In genomic region chr11:120710354-120711187, GRCh38 we compare ENCODE assay signal across 8 cellular contexts.
A peak's percentile ranks its signal among the peaks of the same experiment; 100 is the strongest.
DNase-seq lines count a peak whose midpoint lies in the region; ATAC-seq, FAIRE-seq and TF ChIP-seq lines count a peak whose summit lies in the region.

No MANE protein-coding gene starts in this region.

- WGBS in GM23248 (ENCODE audit: low coverage in 1 of 2, low lambda C conversion rate in 2 of 2, missing lambda C conversion rate in 2 of 2), 2 experiments, result 30 to 32% methylated on average over 15 of the region's 15 CpGs

- in situ Hi-C loops in GM23248 (cut with MboI), result no loop called here

- FAIRE-seq in frontal cortex (lab: Jason Lieb, UNC), result no peak

- H3K9me2 ChIP-seq in GM23248 (ENCODE audit: insufficient read depth), result no peaks in the 10 kb centered on the region

- DNase-seq in GM23248 (peak; percentile 95), Peyer's patch (peak in 2 of 3 donors; percentile 22 to 58), frontal cortex (ENCODE audit: low spot score in 2 of 2) (peak; percentile 41 to 47), putamen (ENCODE audit: low spot score) (peak; percentile 68), NCI-H2107 treated with DMSO at 0.1 percent for 48 hours (lab: John Stamatoyannopoulos, UW; ENCODE audit: unreplicated experiment) (no peak), NOMO-1 (lab: John Stamatoyannopoulos, UW; ENCODE audit: unreplicated experiment in 2 of 2) (no peak), cerebellar nuclear complex (lab: John Stamatoyannopoulos, UW) (no peak)

- H3K27me3 ChIP-seq in GM23248 (replicated peaks; ENCODE audit: insufficient read depth) (no peaks in the 10 kb centered on the region), Peyer's patch (no peaks in the 10 kb centered on the region)

- H3K4me1 ChIP-seq in GM23248 (ENCODE audit: insufficient read depth) (peaks cover 13% of the 10 kb centered on the region), Peyer's patch (peaks cover 0 to 12% (median 0%) of the 10 kb centered on the region in 4 donors)

- peak overlapping the region; percentile 62 for H3K4me2 ChIP-seq in GM23248 (ENCODE audit: unreplicated experiment)

- no peaks in the 10 kb centered on the region for H3K9me3 ChIP-seq in GM23248 (ENCODE audit: low read depth)
- H3K9me3 ChIP-seq in Peyer's patch, result peaks cover 0 to 4% (median 0%) of the 10 kb centered on the region in 4 donors

- H4K20me1 ChIP-seq in GM23248 (ENCODE audit: insufficient read depth), result no peaks in the 10 kb centered on the region

- no peak overlapping the region for H3K4me3 ChIP-seq in GM23248
- H3K4me3 ChIP-seq in Peyer's patch, result no peak overlapping the region

- H3K36me3 ChIP-seq in GM23248 (ENCODE audit: low read depth), result no peaks in the 10 kb centered on the region
- no peaks in the 10 kb centered on the region for H3K36me3 ChIP-seq in Peyer's patch

- H3F3A ChIP-seq in GM23248 (ENCODE audit: insufficient read depth), result peaks cover 17% of the 10 kb centered on the region; the same call in 1 of the 2 replicates

- H3K27ac ChIP-seq in GM23248 (peak overlapping the region; percentile 49), Peyer's patch (peak overlapping the region in 3 of 4 donors; percentile 10 to 25 (median 23))

- TF ChIP-seq POLR2A in Peyer's patch (IDR thresholded peaks at IDR 0.05), result no peak

- no peak for TF ChIP-seq CTCF in Peyer's patch (IDR thresholded peaks at IDR 0.05)

- no peak for ATAC-seq in HG03457 (IDR thresholded peaks at IDR 0.05; ENCODE audit: unreplicated experiment)

- H3K79me2 ChIP-seq in GM23248 (ENCODE audit: insufficient read depth), result no peaks in the 10 kb centered on the region

- no peak overlapping the region for H2AFZ ChIP-seq in GM23248

- peak overlapping the region; percentile 48; the same call in 1 of the 2 replicates for H3K9ac ChIP-seq in GM23248

Comparison
In these comparisons a context has a peak if more than half of its experiments do, and no peak if none do; other contexts are left out.
1. DNase-seq: peak in GM23248 (single experiment), Peyer's patch (2 of 3), frontal cortex (2 of 2) and putamen (single experiment); none in NCI-H2107 treated with DMSO at 0.1 percent for 48 hours (single experiment), NOMO-1 (0 of 2) and cerebellar nuclear complex (0 of 2).